ENCODE assay signal across 1 cellular context in the genomic region with DNA sequence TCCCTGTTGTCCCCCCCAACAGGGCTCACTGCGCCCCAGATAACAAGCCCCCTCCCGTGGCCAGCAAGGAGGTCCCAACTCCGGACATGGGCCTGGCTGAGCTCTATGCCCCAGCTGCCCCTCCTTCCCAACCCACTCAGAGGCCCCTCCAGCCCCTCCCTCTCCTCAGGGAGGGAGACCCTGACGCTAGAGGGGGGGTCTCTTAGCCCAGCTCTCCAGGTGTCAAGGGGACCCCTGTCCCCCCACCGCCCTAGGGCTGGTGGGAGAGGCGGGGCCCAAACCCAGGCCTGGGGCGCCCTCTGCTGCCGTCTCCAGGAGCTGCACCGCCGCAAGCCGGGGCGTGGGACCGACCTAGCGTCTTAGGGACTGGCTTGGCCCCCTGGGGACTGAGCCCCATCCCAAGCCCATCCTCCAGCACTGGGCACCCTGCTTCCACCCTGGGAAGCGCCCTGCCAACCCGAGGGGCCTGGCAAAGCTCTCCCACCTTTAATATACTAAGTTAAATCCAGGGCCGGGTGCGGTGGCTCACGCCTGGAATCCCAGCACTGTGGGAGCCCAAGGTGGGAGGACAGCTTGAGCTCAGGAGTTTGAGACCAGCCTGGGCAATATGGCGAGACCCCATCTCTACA.
TF ChIP-seq lines count a peak whose summit lies in the region.

No MANE protein-coding gene starts in this region.

TF ChIP-seq in IMR-90, 13 proteins besides CTCF, POLR2A, EP300 and RAD21:
- TF ChIP-seq NFE2L2 (IDR thresholded peaks at IDR 0.05; ENCODE audit: low read depth, low read length) (no peak), MAZ (IDR thresholded peaks at IDR 0.05; ENCODE audit: borderline replicate concordance, low read depth, low read length) (peak; percentile 44; the same call in 1 of the 2 replicates), MAFK (IDR thresholded peaks at IDR 0.05; ENCODE audit: low read depth, low read length) (no peak), SMC3 (IDR thresholded peaks at IDR 0.05; ENCODE audit: low read depth, low read length) (peak; percentile 58)
TF ChIP-seq in IMR-90: peak in this region for 2.
